ENCODE assay signal across 1 cellular context in the genomic region with DNA sequence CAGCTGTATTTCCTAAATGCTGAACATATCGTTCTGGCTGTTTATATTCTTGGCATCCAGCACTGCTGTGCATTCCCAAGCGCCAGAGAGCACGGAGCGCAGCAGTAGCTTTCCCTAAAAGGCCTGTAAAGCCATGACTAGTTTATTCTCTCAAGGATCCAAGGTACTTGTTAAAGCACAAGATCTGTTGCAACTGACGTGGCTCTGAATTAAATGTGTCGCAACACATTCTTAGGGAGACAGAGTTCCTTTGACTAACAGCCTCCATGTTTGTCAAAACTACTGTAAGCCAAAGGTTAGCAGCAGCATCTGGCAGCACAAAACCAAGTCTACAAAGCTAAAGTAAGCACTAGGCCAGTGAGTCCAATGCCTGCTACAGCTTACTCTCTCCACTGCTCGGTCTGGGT.
TF ChIP-seq lines count a peak whose summit lies in the region.

No MANE protein-coding gene starts in this region.

TF ChIP-seq in GM23338, 12 proteins besides CTCF, POLR2A, EP300 and RAD21 (continued from another document):
- TF ChIP-seq, protein P1, sequence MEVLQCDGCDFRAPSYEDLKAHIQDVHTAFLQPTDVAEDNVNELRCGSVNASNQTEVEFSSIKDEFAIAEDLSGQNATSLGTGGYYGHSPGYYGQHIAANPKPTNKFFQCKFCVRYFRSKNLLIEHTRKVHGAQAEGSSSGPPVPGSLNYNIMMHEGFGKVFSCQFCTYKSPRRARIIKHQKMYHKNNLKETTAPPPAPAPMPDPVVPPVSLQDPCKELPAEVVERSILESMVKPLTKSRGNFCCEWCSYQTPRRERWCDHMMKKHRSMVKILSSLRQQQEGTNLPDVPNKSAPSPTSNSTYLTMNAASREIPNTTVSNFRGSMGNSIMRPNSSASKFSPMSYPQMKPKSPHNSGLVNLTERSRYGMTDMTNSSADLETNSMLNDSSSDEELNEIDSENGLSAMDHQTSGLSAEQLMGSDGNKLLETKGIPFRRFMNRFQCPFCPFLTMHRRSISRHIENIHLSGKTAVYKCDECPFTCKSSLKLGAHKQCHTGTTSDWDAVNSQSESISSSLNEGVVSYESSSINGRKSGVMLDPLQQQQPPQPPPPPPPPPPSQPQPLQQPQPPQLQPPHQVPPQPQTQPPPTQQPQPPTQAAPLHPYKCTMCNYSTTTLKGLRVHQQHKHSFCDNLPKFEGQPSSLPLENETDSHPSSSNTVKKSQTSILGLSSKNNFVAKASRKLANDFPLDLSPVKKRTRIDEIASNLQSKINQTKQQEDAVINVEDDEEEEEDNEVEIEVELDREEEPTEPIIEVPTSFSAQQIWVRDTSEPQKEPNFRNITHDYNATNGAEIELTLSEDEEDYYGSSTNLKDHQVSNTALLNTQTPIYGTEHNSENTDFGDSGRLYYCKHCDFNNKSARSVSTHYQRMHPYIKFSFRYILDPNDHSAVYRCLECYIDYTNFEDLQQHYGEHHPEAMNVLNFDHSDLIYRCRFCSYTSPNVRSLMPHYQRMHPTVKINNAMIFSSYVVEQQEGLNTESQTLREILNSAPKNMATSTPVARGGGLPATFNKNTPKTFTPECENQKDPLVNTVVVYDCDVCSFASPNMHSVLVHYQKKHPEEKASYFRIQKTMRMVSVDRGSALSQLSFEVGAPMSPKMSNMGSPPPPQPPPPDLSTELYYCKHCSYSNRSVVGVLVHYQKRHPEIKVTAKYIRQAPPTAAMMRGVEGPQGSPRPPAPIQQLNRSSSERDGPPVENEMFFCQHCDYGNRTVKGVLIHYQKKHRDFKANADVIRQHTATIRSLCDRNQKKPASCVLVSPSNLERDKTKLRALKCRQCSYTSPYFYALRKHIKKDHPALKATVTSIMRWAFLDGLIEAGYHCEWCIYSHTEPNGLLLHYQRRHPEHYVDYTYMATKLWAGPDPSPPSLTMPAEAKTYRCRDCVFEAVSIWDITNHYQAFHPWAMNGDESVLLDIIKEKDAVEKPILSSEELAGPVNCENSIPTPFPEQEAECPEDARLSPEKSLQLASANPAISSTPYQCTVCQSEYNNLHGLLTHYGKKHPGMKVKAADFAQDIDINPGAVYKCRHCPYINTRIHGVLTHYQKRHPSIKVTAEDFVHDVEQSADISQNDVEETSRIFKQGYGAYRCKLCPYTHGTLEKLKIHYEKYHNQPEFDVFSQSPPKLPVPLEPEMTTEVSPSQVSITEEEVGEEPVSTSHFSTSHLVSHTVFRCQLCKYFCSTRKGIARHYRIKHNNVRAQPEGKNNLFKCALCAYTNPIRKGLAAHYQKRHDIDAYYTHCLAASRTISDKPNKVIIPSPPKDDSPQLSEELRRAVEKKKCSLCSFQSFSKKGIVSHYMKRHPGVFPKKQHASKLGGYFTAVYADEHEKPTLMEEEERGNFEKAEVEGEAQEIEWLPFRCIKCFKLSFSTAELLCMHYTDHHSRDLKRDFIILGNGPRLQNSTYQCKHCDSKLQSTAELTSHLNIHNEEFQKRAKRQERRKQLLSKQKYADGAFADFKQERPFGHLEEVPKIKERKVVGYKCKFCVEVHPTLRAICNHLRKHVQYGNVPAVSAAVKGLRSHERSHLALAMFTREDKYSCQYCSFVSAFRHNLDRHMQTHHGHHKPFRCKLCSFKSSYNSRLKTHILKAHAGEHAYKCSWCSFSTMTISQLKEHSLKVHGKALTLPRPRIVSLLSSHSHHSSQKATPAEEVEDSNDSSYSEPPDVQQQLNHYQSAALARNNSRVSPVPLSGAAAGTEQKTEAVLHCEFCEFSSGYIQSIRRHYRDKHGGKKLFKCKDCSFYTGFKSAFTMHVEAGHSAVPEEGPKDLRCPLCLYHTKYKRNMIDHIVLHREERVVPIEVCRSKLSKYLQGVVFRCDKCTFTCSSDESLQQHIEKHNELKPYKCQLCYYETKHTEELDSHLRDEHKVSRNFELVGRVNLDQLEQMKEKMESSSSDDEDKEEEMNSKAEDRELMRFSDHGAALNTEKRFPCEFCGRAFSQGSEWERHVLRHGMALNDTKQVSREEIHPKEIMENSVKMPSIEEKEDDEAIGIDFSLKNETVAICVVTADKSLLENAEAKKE (CRISPR knock-in tag; IDR thresholded peaks at IDR 0.05) = no peak
- no peak for TF ChIP-seq POLR2AphosphoS5 (IDR thresholded peaks at IDR 0.05; ENCODE audit: low read depth)
